ENCODE assay signal across 1 cellular context in genomic region chr6:3905853-3906190, GRCh38.
TF ChIP-seq lines count a peak whose summit lies in the region.

No MANE protein-coding gene starts in this region.

TF ChIP-seq in HepG2, 621 proteins besides CTCF, POLR2A, EP300 and RAD21 (continued from another document and continues in another):
- TF ChIP-seq AKNA (CRISPR knock-in tag; IDR thresholded peaks at IDR 0.05; ENCODE audit: borderline replicate concordance), result no peak
- no peak for TF ChIP-seq PCBP2 (optimal IDR thresholded peaks at IDR 0.05; ENCODE audit: low read depth, low read length, poor library complexity, severe bottlenecking)
- TF ChIP-seq GABPB1 (CRISPR knock-in tag; IDR thresholded peaks at IDR 0.05), result peak; percentile 85
- TF ChIP-seq ZNF580 (CRISPR knock-in tag; IDR thresholded peaks at IDR 0.05; ENCODE audit: borderline replicate concordance, low read depth), result no peak
- no peak for TF ChIP-seq HNF4G (IDR thresholded peaks at IDR 0.05; ENCODE audit: borderline replicate concordance, low read depth, low read length)
- TF ChIP-seq HNF4G (CRISPR knock-in tag; IDR thresholded peaks at IDR 0.05; ENCODE audit: borderline replicate concordance, low read depth), result no peak
- TF ChIP-seq HNRNPK (IDR thresholded peaks at IDR 0.05; ENCODE audit: low read depth, low read length, poor library complexity, severe bottlenecking), result no peak
- TF ChIP-seq TOE1 (CRISPR knock-in tag; IDR thresholded peaks at IDR 0.05), result no peak
- no peak for TF ChIP-seq ZNF235 (CRISPR knock-in tag; IDR thresholded peaks at IDR 0.05; ENCODE audit: borderline replicate concordance)
- TF ChIP-seq ZNF280B (CRISPR knock-in tag; IDR thresholded peaks at IDR 0.05; ENCODE audit: borderline replicate concordance), result no peak
- TF ChIP-seq HOXA7 (CRISPR knock-in tag; IDR thresholded peaks at IDR 0.05), result no peak
- no peak for TF ChIP-seq NR3C1 (CRISPR knock-in tag; IDR thresholded peaks at IDR 0.05)
- no peak for TF ChIP-seq ZBTB43 (CRISPR knock-in tag; conservative IDR thresholded peaks at IDR 0.05)
- TF ChIP-seq HMGXB4 (CRISPR knock-in tag; IDR thresholded peaks at IDR 0.05; ENCODE audit: borderline replicate concordance in 1 of 2, low read depth in 1 of 2), result peak in 1 of 2 experiments; percentile 54; a peak in 1 of 4 replicates
- TF ChIP-seq ZNF772 (CRISPR knock-in tag; IDR thresholded peaks at IDR 0.05), result no peak
- no peak for TF ChIP-seq NBN (conservative IDR thresholded peaks at IDR 0.05)
- TF ChIP-seq ATF5 (CRISPR knock-in tag; IDR thresholded peaks at IDR 0.05; ENCODE audit: low read depth), result 0 out of 2 replicates have a peak, but pooled peaks have one; percentile 11
- peak; percentile 50 for TF ChIP-seq YY1 (IDR thresholded peaks at IDR 0.05; ENCODE audit: insufficient read depth, insufficient replicate concordance, low read depth, low read length)
- no peak for TF ChIP-seq EZH2 (conservative IDR thresholded peaks at IDR 0.05; ENCODE audit: low read depth, low read length)
- no peak for TF ChIP-seq YEATS2 (CRISPR knock-in tag; IDR thresholded peaks at IDR 0.05; ENCODE audit: borderline replicate concordance)
- no peak for TF ChIP-seq ARNT2 (CRISPR knock-in tag; IDR thresholded peaks at IDR 0.05; ENCODE audit: low read depth)
- TF ChIP-seq ZNF432 (CRISPR knock-in tag; IDR thresholded peaks at IDR 0.05; ENCODE audit: borderline replicate concordance), result no peak
- no peak for TF ChIP-seq ZNF430 (CRISPR knock-in tag; IDR thresholded peaks at IDR 0.05)
- no peak for TF ChIP-seq ARID2 (CRISPR knock-in tag; IDR thresholded peaks at IDR 0.05; ENCODE audit: borderline replicate concordance)
- 0 out of 2 replicates have a peak, but pooled peaks have one; percentile 6 for TF ChIP-seq AHR (CRISPR knock-in tag; IDR thresholded peaks at IDR 0.05)
- TF ChIP-seq SALL2 (CRISPR knock-in tag; IDR thresholded peaks at IDR 0.05), result no peak
- no peak for TF ChIP-seq IRF9 (CRISPR knock-in tag; IDR thresholded peaks at IDR 0.05; ENCODE audit: borderline replicate concordance)
- no peak for TF ChIP-seq GMEB1 (CRISPR knock-in tag; IDR thresholded peaks at IDR 0.05; ENCODE audit: borderline replicate concordance)
- 0 out of 2 replicates have a peak, but pooled peaks have one; percentile 50 for TF ChIP-seq ZBTB34 (CRISPR knock-in tag; IDR thresholded peaks at IDR 0.05)
- TF ChIP-seq NFYC (CRISPR knock-in tag; IDR thresholded peaks at IDR 0.05), result no peak
- TF ChIP-seq HIC2 (CRISPR knock-in tag; IDR thresholded peaks at IDR 0.05; ENCODE audit: low read depth), result peak; percentile 80; the same call in 1 of the 2 replicates
- TF ChIP-seq BCL6 (CRISPR knock-in tag; IDR thresholded peaks at IDR 0.05), result peak; percentile 48
- TF ChIP-seq TCF12 (IDR thresholded peaks at IDR 0.05), result no peak
- no peak for TF ChIP-seq TCF12 (CRISPR knock-in tag; IDR thresholded peaks at IDR 0.05)
- TF ChIP-seq TFE3 (CRISPR knock-in tag; IDR thresholded peaks at IDR 0.05), result no peak
- no peak for TF ChIP-seq SMAD9 (CRISPR knock-in tag; IDR thresholded peaks at IDR 0.05)
- no peak for TF ChIP-seq ATF7 (IDR thresholded peaks at IDR 0.05)
- no peak for TF ChIP-seq ATF7 (CRISPR knock-in tag; IDR thresholded peaks at IDR 0.05)
- no peak for TF ChIP-seq ZNF414 (CRISPR knock-in tag; IDR thresholded peaks at IDR 0.05)
- TF ChIP-seq HOXA3 (CRISPR knock-in tag; IDR thresholded peaks at IDR 0.05), result no peak
